39 cellular contexts compared by ENCODE assay signal in genomic region chr11:90756617-90757016, GRCh38.
"Had no signal": no experiment of that assay in that cellular context is flagged by ENCODE, and none has a peak within 500 bp of the region (broad histone marks: within the 10 kb centered on the region; RNA-seq: fewer than 3 reads in every experiment).

No MANE protein-coding gene starts in this region.

- DNase-seq: activated effector memory CD4-positive, alpha-beta T cell treated with anti-CD3 and anti-CD28 coated beads, Interleukin-2, amount 50 U/mL, for 16 hours; activated effector memory CD4-positive, alpha-beta T cell treated with Interleukin-2 at 50 U/mL for 16 hours; activated gamma-delta T cell; activated gamma-delta T cell treated with Interleukin-2 at 50 U/mL for 16 hours; activated naive CD4-positive, alpha-beta T cell; activated naive CD4-positive, alpha-beta T cell treated with anti-CD3 and anti-CD28 coated beads for 36 hours; activated naive CD4-positive, alpha-beta T cell treated with anti-CD3 and anti-CD28 coated beads, Interleukin-2, amount 10 ng/mL, durations not matched to agents 7 days and 5 days; activated naive CD4-positive, alpha-beta T cell treated with anti-CD3 and anti-CD28 coated beads, Interleukin-2, amount 50 U/mL, for 16 hours; activated naive CD4-positive, alpha-beta T cell treated with Interleukin-2 at 50 U/mL for 16 hours; activated naive CD8-positive, alpha-beta T cell treated with anti-CD3 and anti-CD28 coated beads for 36 hours; activated naive CD8-positive, alpha-beta T cell treated with anti-CD3 and anti-CD28 coated beads, Interleukin-2, amount 10 ng/mL, durations not matched to agents 7 days and 5 days; activated naive CD8-positive, alpha-beta T cell treated with anti-CD3 and anti-CD28 coated beads, Interleukin-2, amount 50 U/mL, for 24 hours; activated T-cell treated with anti-CD3 and anti-CD28 coated beads, Interleukin-2, amount 50 U/mL, for 4 hours; activated T-cell treated with anti-CD3 and anti-CD28 coated beads, Interleukin-2, amount 50 U/mL, for 48 hours; activated T-cell treated with anti-CD3 and anti-CD28 coated beads, Interleukin-2, amount 50 U/mL, for 72 hours; adrenal gland; amniotic stem cell; amygdala; anterior cingulate cortex; aorta; body of pancreas; brain microvascular endothelial cell; caudate nucleus; central memory CD4-positive, alpha-beta T cell; cerebellar nuclear complex had no signal

- H3K4me3 Mint-ChIP-seq: activated naive CD4-positive, alpha-beta T cell treated with anti-CD3 and anti-CD28 coated beads for 36 hours; activated naive CD4-positive, alpha-beta T cell treated with anti-CD3 and anti-CD28 coated beads, Interleukin-2, amount 10 ng/mL, durations not matched to agents 7 days and 5 days; activated naive CD4-positive, alpha-beta T cell treated with anti-CD3 and anti-CD28 coated beads, Interleukin-2, amount 50 U/mL, for 24 hours; activated naive CD8-positive, alpha-beta T cell; activated naive CD8-positive, alpha-beta T cell treated with anti-CD3 and anti-CD28 coated beads for 36 hours; activated naive CD8-positive, alpha-beta T cell treated with anti-CD3 and anti-CD28 coated beads, Interleukin-2, amount 10 ng/mL, durations not matched to agents 7 days and 5 days; activated naive CD8-positive, alpha-beta T cell treated with anti-CD3 and anti-CD28 coated beads, Interleukin-2, amount 50 U/mL, for 24 hours; activated T-cell treated with anti-CD3 and anti-CD28 coated beads, Interleukin-2, amount 50 U/mL, for 4 hours; activated T-cell treated with anti-CD3 and anti-CD28 coated beads, Interleukin-2, amount 50 U/mL, for 72 hours; activated T-helper 1 cell treated with anti-CD3 and anti-CD28 coated beads, Interleukin-12 subunit alpha, Interleukin-12 subunit beta, Interleukin-2, Interleukin-4 antibody, amounts not matched to agents 30 ng/mL and 10 ng/mL and 1 ng/mL, durations not matched to agents 14 hours and 24 hours and 36 hours; activated T-helper 17 cell treated with anti-CD3 and anti-CD28 coated beads, Interleukin-2, amount 50 U/mL, for 72 hours; brain; central memory CD8-positive, alpha-beta T cell had no signal

- H3K36me3 Mint-ChIP-seq: activated naive CD4-positive, alpha-beta T cell treated with anti-CD3 and anti-CD28 coated beads, Interleukin-2, amount 10 ng/mL, durations not matched to agents 7 days and 5 days; activated naive CD4-positive, alpha-beta T cell treated with anti-CD3 and anti-CD28 coated beads, Interleukin-2, amount 50 U/mL, for 24 hours; activated naive CD4-positive, alpha-beta T cell treated with anti-CD3 and anti-CD28 coated beads, Interleukin-2, amount 50 U/mL, for 72 hours; activated naive CD8-positive, alpha-beta T cell; activated naive CD8-positive, alpha-beta T cell treated with anti-CD3 and anti-CD28 coated beads for 36 hours; activated naive CD8-positive, alpha-beta T cell treated with anti-CD3 and anti-CD28 coated beads, Interleukin-2, amount 10 ng/mL, durations not matched to agents 7 days and 5 days; brain had no signal

- H3K4me1 Mint-ChIP-seq: activated naive CD4-positive, alpha-beta T cell treated with anti-CD3 and anti-CD28 coated beads, Interleukin-2, amount 10 ng/mL, durations not matched to agents 7 days and 5 days; activated naive CD4-positive, alpha-beta T cell treated with anti-CD3 and anti-CD28 coated beads, Interleukin-2, amount 50 U/mL, for 24 hours; activated naive CD8-positive, alpha-beta T cell treated with anti-CD3 and anti-CD28 coated beads for 36 hours; activated naive CD8-positive, alpha-beta T cell treated with anti-CD3 and anti-CD28 coated beads, Interleukin-2, amount 10 ng/mL, durations not matched to agents 7 days and 5 days; activated naive CD8-positive, alpha-beta T cell treated with anti-CD3 and anti-CD28 coated beads, Interleukin-2, amount 50 U/mL, for 24 hours; activated T-helper 17 cell treated with anti-CD3 and anti-CD28 coated beads, Interleukin-2, amount 50 U/mL, for 72 hours; brain; central memory CD8-positive, alpha-beta T cell had no signal

- FAIRE-seq: astrocyte, bronchial epithelial cell, colon had no signal

- H3K27ac Mint-ChIP-seq: activated naive CD4-positive, alpha-beta T cell treated with anti-CD3 and anti-CD28 coated beads for 36 hours; activated naive CD4-positive, alpha-beta T cell treated with anti-CD3 and anti-CD28 coated beads, Interleukin-2, amount 10 ng/mL, durations not matched to agents 7 days and 5 days; activated naive CD4-positive, alpha-beta T cell treated with anti-CD3 and anti-CD28 coated beads, Interleukin-2, amount 50 U/mL, for 24 hours; activated naive CD4-positive, alpha-beta T cell treated with anti-CD3 and anti-CD28 coated beads, Interleukin-2, amount 50 U/mL, for 72 hours; activated naive CD8-positive, alpha-beta T cell; activated naive CD8-positive, alpha-beta T cell treated with anti-CD3 and anti-CD28 coated beads for 36 hours; activated naive CD8-positive, alpha-beta T cell treated with anti-CD3 and anti-CD28 coated beads, Interleukin-2, amount 10 ng/mL, durations not matched to agents 7 days and 5 days; activated naive CD8-positive, alpha-beta T cell treated with anti-CD3 and anti-CD28 coated beads, Interleukin-2, amount 50 U/mL, for 24 hours; activated T-cell treated with anti-CD3 and anti-CD28 coated beads, Interleukin-2, amount 50 U/mL, for 72 hours; activated T-helper 1 cell treated with anti-CD3 and anti-CD28 coated beads, Interleukin-12 subunit alpha, Interleukin-12 subunit beta, Interleukin-2, Interleukin-4 antibody, amounts not matched to agents 30 ng/mL and 10 ng/mL and 1 ng/mL, durations not matched to agents 14 hours and 24 hours and 36 hours; activated T-helper 17 cell treated with anti-CD3 and anti-CD28 coated beads, Interleukin-2, amount 50 U/mL, for 72 hours; activated T-helper 2 cell treated with anti-CD3 and anti-CD28 coated beads, Interferon-gamma antibody, Interleukin-2, Interleukin-4, amounts not matched to agents 10 μg/mL and 5 μg/mL and 100 μg/mL, durations not matched to agents 14 hours and 24 hours and 36 hours; brain had no signal

- H3K27me3 ChIP-seq: adrenal gland, ascending aorta, body of pancreas, brain microvascular endothelial cell, breast epithelium, cardiac muscle cell had no signal

- H3K27ac ChIP-seq: adrenal gland, ascending aorta, body of pancreas, brain microvascular endothelial cell, breast epithelium, cardiac muscle cell had no signal

- H3K27me3 Mint-ChIP-seq: activated naive CD4-positive, alpha-beta T cell treated with anti-CD3 and anti-CD28 coated beads, Interleukin-2, amount 10 ng/mL, durations not matched to agents 7 days and 5 days; activated naive CD4-positive, alpha-beta T cell treated with anti-CD3 and anti-CD28 coated beads, Interleukin-2, amount 50 U/mL, for 24 hours; activated naive CD8-positive, alpha-beta T cell; activated naive CD8-positive, alpha-beta T cell treated with anti-CD3 and anti-CD28 coated beads for 36 hours; activated naive CD8-positive, alpha-beta T cell treated with anti-CD3 and anti-CD28 coated beads, Interleukin-2, amount 10 ng/mL, durations not matched to agents 7 days and 5 days; activated naive CD8-positive, alpha-beta T cell treated with anti-CD3 and anti-CD28 coated beads, Interleukin-2, amount 50 U/mL, for 24 hours; activated T-helper 17 cell treated with anti-CD3 and anti-CD28 coated beads, Interleukin-2, amount 50 U/mL, for 72 hours; brain; central memory CD8-positive, alpha-beta T cell had no signal

- ATAC-seq: activated naive CD4-positive, alpha-beta T cell treated with anti-CD3 and anti-CD28 coated beads, Interleukin-2, amount 50 U/mL, for 72 hours; activated naive CD8-positive, alpha-beta T cell treated with anti-CD3 and anti-CD28 coated beads, Interleukin-2, amount 50 U/mL, for 24 hours; activated T-cell treated with anti-CD3 and anti-CD28 coated beads, Interleukin-2, amount 50 U/mL, for 4 hours; activated T-cell treated with anti-CD3 and anti-CD28 coated beads, Interleukin-2, amount 50 U/mL, for 72 hours; activated T-helper 17 cell treated with anti-CD3 and anti-CD28 coated beads, Interleukin-2, amount 50 U/mL, for 72 hours; body of pancreas had no signal

- H3K9me3 Mint-ChIP-seq: activated naive CD4-positive, alpha-beta T cell treated with anti-CD3 and anti-CD28 coated beads for 36 hours; activated naive CD8-positive, alpha-beta T cell treated with anti-CD3 and anti-CD28 coated beads, Interleukin-2, amount 10 ng/mL, durations not matched to agents 7 days and 5 days; brain had no signal

- H3K9me3 ChIP-seq: adrenal gland, ascending aorta, body of pancreas, breast epithelium had no signal

- H3K4me1 ChIP-seq: adrenal gland, ascending aorta, body of pancreas, breast epithelium had no signal

- H3K36me3 ChIP-seq: adrenal gland, ascending aorta, brain microvascular endothelial cell, cardiac muscle cell had no signal

- H3K4me3 ChIP-seq: adrenal gland, ascending aorta, body of pancreas, breast epithelium, cardiac muscle cell had no signal
